8 cellular contexts compared by ENCODE assay signal in genomic region chr21:46323227-46323709, GRCh38. TPM values are rescaled to one million over a fixed set of nuclear protein-coding genes. Genes with fewer than 3 reads are reported as not detected.
DNase-seq lines count a peak whose midpoint lies in the region; ATAC-seq and TF ChIP-seq lines count a peak whose summit lies in the region.

No MANE protein-coding gene starts in this region.

- TF ChIP-seq EP300 in suprapubic skin (IDR thresholded peaks at IDR 0.05) = no peak

- no peak overlapping the region for H3K27ac ChIP-seq in suprapubic skin

- WGBS in suprapubic skin = under 1% methylated on average over 27 of the region's 34 CpGs

- no peak for DNase-seq in activated CD4-positive, alpha-beta T cell treated with anti-CD3 and anti-CD28 coated beads, Interleukin-2, amount 10 ng/mL, durations not matched to agents 24 days and 14 days
- no peak for DNase-seq in activated CD4-positive, alpha-beta T cell treated with anti-CD3 and anti-CD28 coated beads, Interleukin-2, amount 50 U/mL, for 4 hours
- peak; percentile 14 for DNase-seq in activated naive CD4-positive, alpha-beta T cell treated with anti-CD3 and anti-CD28 coated beads, Interleukin-2, amount 50 U/mL, for 16 hours
- DNase-seq in immature natural killer cell = no peak
- DNase-seq in suprapubic skin (ENCODE audit: low spot score in 2 of 2) = peak in 1 of 2 donors; percentile 83
- no peak for DNase-seq in D341Med (ENCODE audit: low spot score)
- DNase-seq in NCI-H526 treated with DMSO at 0.1 percent for 48 hours (lab: John Stamatoyannopoulos, UW) = no peak

- no peaks in the 10 kb centered on the region for H3K27me3 Mint-ChIP-seq in activated CD4-positive, alpha-beta T cell treated with anti-CD3 and anti-CD28 coated beads, Interleukin-2, amount 10 ng/mL, durations not matched to agents 24 days and 14 days
- H3K27me3 Mint-ChIP-seq in immature natural killer cell (ENCODE audit: low read depth in 3 of 3) = peaks cover 7 to 16% (median 12%) of the 10 kb centered on the region in 3 donors

- H3K36me3 ChIP-seq in suprapubic skin = peaks cover 5% of the 10 kb centered on the region

- H3K4me1 Mint-ChIP-seq in activated CD4-positive, alpha-beta T cell treated with anti-CD3 and anti-CD28 coated beads, Interleukin-2, amount 10 ng/mL, durations not matched to agents 24 days and 14 days = peaks cover 32% of the 10 kb centered on the region
- H3K4me1 Mint-ChIP-seq in immature natural killer cell = peaks cover 30 to 35% of the 10 kb centered on the region in 2 donors

- H3K4me3 ChIP-seq in suprapubic skin = peak overlapping the region; percentile 100

- no peaks in the 10 kb centered on the region for H3K9me3 Mint-ChIP-seq in activated CD4-positive, alpha-beta T cell treated with anti-CD3 and anti-CD28 coated beads, Interleukin-2, amount 10 ng/mL, durations not matched to agents 24 days and 14 days
- H3K9me3 Mint-ChIP-seq in immature natural killer cell = no peaks in the 10 kb centered on the region

- TF ChIP-seq POLR2A in suprapubic skin (IDR thresholded peaks at IDR 0.05) = no peak

- H3K4me3 Mint-ChIP-seq in activated CD4-positive, alpha-beta T cell treated with anti-CD3 and anti-CD28 coated beads, Interleukin-2, amount 10 ng/mL, durations not matched to agents 24 days and 14 days = peak overlapping the region; percentile 97
- peak overlapping the region; percentile 95 to 98 (median 96) for H3K4me3 Mint-ChIP-seq in immature natural killer cell

- H3K27me3 ChIP-seq in suprapubic skin = no peaks in the 10 kb centered on the region

- intact Hi-C loops in activated CD4-positive, alpha-beta T cell treated with anti-CD3 and anti-CD28 coated beads, Interleukin-2, amount 10 ng/mL, durations not matched to agents 24 days and 14 days (cut with micrococcal nuclease) = loop anchor here (2.0 to 5.0 kb wide), 4 partner anchors 36 to 506 kb away; partner anchors contain the start of gene YBEY

- H3K4me1 ChIP-seq in suprapubic skin = peaks cover 30% of the 10 kb centered on the region

- no peaks in the 10 kb centered on the region for H3K9me3 ChIP-seq in suprapubic skin

- no peak for TF ChIP-seq CTCF in suprapubic skin (IDR thresholded peaks at IDR 0.05)

- peaks cover 35% of the 10 kb centered on the region for H3K36me3 Mint-ChIP-seq in activated CD4-positive, alpha-beta T cell treated with anti-CD3 and anti-CD28 coated beads, Interleukin-2, amount 10 ng/mL, durations not matched to agents 24 days and 14 days (ENCODE audit: low read depth)
- H3K36me3 Mint-ChIP-seq in immature natural killer cell = peaks cover 0 to 7% (median 4%) of the 10 kb centered on the region in 3 donors

- peak overlapping the region; percentile 99 for H3K27ac Mint-ChIP-seq in activated CD4-positive, alpha-beta T cell treated with anti-CD3 and anti-CD28 coated beads, Interleukin-2, amount 10 ng/mL, durations not matched to agents 24 days and 14 days
- peak overlapping the region; percentile 20 to 97 (median 51) for H3K27ac Mint-ChIP-seq in immature natural killer cell

- ATAC-seq in HG03135 (IDR thresholded peaks at IDR 0.05; ENCODE audit: unreplicated experiment) = peak; percentile 3

RNA-seq across cellular contexts. Expression of gene C21orf58, which starts 0.4 kb away (rescaled TPM):
- total RNA-seq in activated CD4-positive, alpha-beta T cell treated with anti-CD3 and anti-CD28 coated beads, Interleukin-2, amount 10 ng/mL, durations not matched to agents 24 days and 14 days = 28.4 and 33.4 TPM in 2 replicates
- polyA plus RNA-seq in immature natural killer cell = 1 to 10 TPM in 1 of 3 donors, under 1 TPM in 2; 0.53 to 1.2 (median 0.91) TPM
- total RNA-seq in suprapubic skin = 1 to 10 TPM in 3 of 4 donors, under 1 TPM in 1; 0.73 to 9.7 (median 3.5) TPM

RNA-seq across cellular contexts. Expression of gene PCNT, which starts 0.7 kb away (rescaled TPM):
- total RNA-seq in activated CD4-positive, alpha-beta T cell treated with anti-CD3 and anti-CD28 coated beads, Interleukin-2, amount 10 ng/mL, durations not matched to agents 24 days and 14 days = 52.0 and 61.2 TPM in 2 replicates
- 10 to 100 TPM in 1 of 3 donors, 1 to 10 TPM in 2; 2.9 to 47.0 (median 6.5) TPM for polyA plus RNA-seq in immature natural killer cell
- total RNA-seq in suprapubic skin = 10 to 100 TPM; 27.4 to 65.2 (median 47.0) TPM

RNA-seq across cellular contexts. Expression of gene YBEY, which starts 37.1 kb away (rescaled TPM):
- total RNA-seq in activated CD4-positive, alpha-beta T cell treated with anti-CD3 and anti-CD28 coated beads, Interleukin-2, amount 10 ng/mL, durations not matched to agents 24 days and 14 days = 16.2 and 18.2 TPM in 2 replicates
- 10 to 100 TPM; 14.2 to 23.5 (median 22.1) TPM for polyA plus RNA-seq in immature natural killer cell
- total RNA-seq in suprapubic skin = 10 to 100 TPM; 13.3 to 23.8 (median 18.8) TPM

RNA-seq across cellular contexts. Expression of gene MCM3AP, which starts 37.9 kb away (rescaled TPM):
- total RNA-seq in activated CD4-positive, alpha-beta T cell treated with anti-CD3 and anti-CD28 coated beads, Interleukin-2, amount 10 ng/mL, durations not matched to agents 24 days and 14 days = 129 and 138 TPM in 2 replicates
- 10 to 100 TPM; 25.9 to 55.3 (median 28.5) TPM for polyA plus RNA-seq in immature natural killer cell
- 100 to 1,000 TPM in 1 of 4 donors, 10 to 100 TPM in 3; 77.9 to 134 (median 79.8) TPM for total RNA-seq in suprapubic skin
